In genomic region chr11:115920087-115920461, GRCh38 we compare ENCODE assay signal across 11 cellular contexts.
DNase-seq lines count a peak whose midpoint lies in the region; ATAC-seq, FAIRE-seq and TF ChIP-seq lines count a peak whose summit lies in the region.
"Had no signal": no experiment of that assay in that cellular context is flagged by ENCODE, and none has a peak within 500 bp of the region (broad histone marks: within the 10 kb centered on the region; RNA-seq: fewer than 3 reads in every experiment).

No MANE protein-coding gene starts in this region.

- TF ChIP-seq CTCF in Panc1 (IDR thresholded peaks at IDR 0.05), result 0 out of 2 replicates have a peak, but pooled peaks have one; percentile 9

- peak overlapping the region; percentile 57 to 67 for H3K4me3 Mint-ChIP-seq in activated T-cell treated with anti-CD3 and anti-CD28 coated beads, Interleukin-2, amount 50 U/mL, for 72 hours
- H3K4me3 Mint-ChIP-seq: H9 had no signal

- H3K27ac Mint-ChIP-seq in activated T-cell treated with anti-CD3 and anti-CD28 coated beads, Interleukin-2, amount 50 U/mL, for 72 hours, result no peak overlapping the region
- H3K27ac Mint-ChIP-seq: H9 had no signal

- no peak for DNase-seq in activated T-cell treated with anti-CD3 and anti-CD28 coated beads, Interleukin-2, amount 50 U/mL, for 72 hours
- DNase-seq in activated T-cell treated with anti-CD3 and anti-CD28 coated beads for 4 hours, result no peak
- DNase-seq in Panc1 (ENCODE audit: low read depth, low spot score), result no peak
- DNase-seq in urothelium cell line (ENCODE audit: low spot score), result peak; percentile 50
- no peak for DNase-seq in T-helper 1 cell
- DNase-seq: activated naive CD4-positive, alpha-beta T cell treated with Interleukin-2 at 50 U/mL for 16 hours; H9; small intestine had no signal

- FAIRE-seq in urothelium cell line (lab: Jason Lieb, UNC), result no peak
- FAIRE-seq: small intestine had no signal

- H3K27me3 Mint-ChIP-seq in activated T-cell treated with anti-CD3 and anti-CD28 coated beads, Interleukin-2, amount 50 U/mL, for 72 hours (ENCODE audit: low read depth), result peaks cover 26% of the 10 kb centered on the region

- in situ Hi-C loops in Panc1 (cut with HindIII; ENCODE audit: low pct_unique_long_range_greater_than_20kb, low sequenced_read_pairs), result no loop called here

- POLR2A ChIA-PET in Panc1 (lab: Charles Lee), result no interaction called here

- no peaks in the 10 kb centered on the region for H3K27me3 ChIP-seq in Panc1 (ENCODE audit: control insufficient read depth, insufficient read depth, low read length)

- peaks cover 43% of the 10 kb centered on the region for H3K4me1 Mint-ChIP-seq in activated T-cell treated with anti-CD3 and anti-CD28 coated beads, Interleukin-2, amount 50 U/mL, for 72 hours (ENCODE audit: low read depth)

- CTCF ChIA-PET in Panc1 (lab: Charles Lee), result no interaction called here

- H3K4me1 ChIP-seq in Panc1 (ENCODE audit: control insufficient read depth, insufficient read depth, low read length), result no peaks in the 10 kb centered on the region

- ATAC-seq in activated T-cell treated with anti-CD3 and anti-CD28 coated beads, Interleukin-2, amount 50 U/mL, for 72 hours (replicated peaks in 1 of 2), result no peak
- peak; percentile 23 for ATAC-seq in HG02981 (IDR thresholded peaks at IDR 0.05; ENCODE audit: unreplicated experiment)
- ATAC-seq in Panc1, result no peak
- ATAC-seq in HG02970 (IDR thresholded peaks at IDR 0.05; ENCODE audit: low FRiP score, unreplicated experiment), result no peak
- no peak for ATAC-seq in GM18873 (IDR thresholded peaks at IDR 0.05; ENCODE audit: low FRiP score, unreplicated experiment)

- H3K36me3 ChIP-seq in Panc1 (ENCODE audit: control insufficient read depth, insufficient read depth, low read length), result no peaks in the 10 kb centered on the region

- H3K9me3 ChIP-seq in Panc1 (ENCODE audit: control insufficient read depth, insufficient read depth, low read depth, low read length), result no peaks in the 10 kb centered on the region

- no peak overlapping the region for H3K4me3 ChIP-seq in Panc1 (ENCODE audit: low read depth in 2 of 2, low read length in 2 of 2)

- peaks cover 0 to 1% of the 10 kb centered on the region in 2 donors for H3K36me3 Mint-ChIP-seq in activated T-cell treated with anti-CD3 and anti-CD28 coated beads, Interleukin-2, amount 50 U/mL, for 72 hours (ENCODE audit: insufficient read depth in 2 of 2)

- peaks cover 0 to 2% of the 10 kb centered on the region in 2 donors for H3K9me3 Mint-ChIP-seq in activated T-cell treated with anti-CD3 and anti-CD28 coated beads, Interleukin-2, amount 50 U/mL, for 72 hours
- H3K9me3 Mint-ChIP-seq: H9 had no signal

- H3K27ac ChIP-seq in Panc1 (ENCODE audit: low read length), result no peak overlapping the region

- no TSS peak for BruUV-seq in Panc1 (replicated peaks; lab: Mats Ljungman, UMichigan)

- intact Hi-C loops in Panc1 (cut with micrococcal nuclease; ENCODE audit: unreplicated experiment), result no loop called here
